1 cellular context compared by ENCODE assay signal in the genomic region with DNA sequence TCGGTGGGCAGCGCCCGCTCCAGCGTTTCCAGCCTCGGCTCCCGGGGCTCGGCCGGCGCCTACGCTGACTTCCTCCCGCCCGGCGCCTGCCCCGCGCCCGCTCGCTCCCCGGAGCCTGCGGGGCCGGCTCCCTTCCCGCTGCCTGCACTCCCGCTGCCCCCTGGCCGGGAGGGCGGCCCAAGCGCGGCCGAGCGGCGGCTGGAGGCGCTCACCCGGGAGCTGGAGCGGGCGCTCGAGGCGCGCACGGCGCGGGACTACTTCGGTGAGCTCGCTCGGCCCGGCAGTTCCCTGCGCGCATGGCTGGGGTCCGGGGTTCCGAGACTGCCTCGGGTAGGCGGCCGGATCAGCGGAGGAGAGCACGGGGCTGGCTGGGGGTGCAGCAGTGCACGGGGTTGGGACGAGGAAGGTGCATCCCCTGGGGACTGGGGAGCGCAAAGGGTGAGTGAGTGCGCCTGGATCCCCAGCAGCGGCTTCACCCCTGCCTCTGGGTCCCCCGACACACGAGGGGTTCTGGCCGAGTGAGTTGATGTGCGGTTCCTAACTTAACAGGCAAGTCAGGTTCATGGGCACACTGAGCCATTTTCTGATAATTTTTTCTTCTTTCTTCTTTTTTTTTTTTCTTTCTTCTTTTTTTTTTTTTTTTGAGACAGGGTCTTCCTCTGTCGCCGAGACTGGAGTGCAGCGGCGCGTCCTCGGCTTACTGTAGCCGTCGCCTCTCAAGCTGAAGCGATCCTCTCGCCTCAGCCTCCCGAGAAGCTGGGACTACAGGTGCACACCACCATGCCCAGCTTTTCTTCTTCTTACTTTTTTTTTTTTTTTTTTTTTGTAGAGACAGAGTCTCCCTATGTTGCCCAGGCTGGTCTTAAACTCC.
TF ChIP-seq lines count a peak whose summit lies in the region.

No MANE protein-coding gene starts in this region.

TF ChIP-seq in H1, 55 proteins besides CTCF, POLR2A, EP300 and RAD21:
- TF ChIP-seq ASH2L (IDR thresholded peaks at IDR 0.05; ENCODE audit: low read length) (peak; percentile 69), RBBP5 (IDR thresholded peaks at IDR 0.05; ENCODE audit: borderline replicate concordance, low read depth, low read length) (peak; percentile 79), GABPA (IDR thresholded peaks at IDR 0.05; ENCODE audit: borderline replicate concordance, insufficient read depth, low read length) (no peak), SIRT6 (IDR thresholded peaks at IDR 0.05; ENCODE audit: low read length) (no peak), KDM1A (IDR thresholded peaks at IDR 0.05; ENCODE audit: borderline replicate concordance, low read length) (no peak), PHF8 (conservative IDR thresholded peaks at IDR 0.05; ENCODE audit: low read depth, low read length) (0 out of 2 replicates have a peak, but pooled peaks have one; percentile 55), CHD1 (IDR thresholded peaks at IDR 0.05; ENCODE audit: low read depth, low read length) (no peak), JUN (IDR thresholded peaks at IDR 0.05; ENCODE audit: low read depth, low read length) (no peak), TBP (IDR thresholded peaks at IDR 0.05; ENCODE audit: low read depth, low read length) (peak; percentile 50; the same call in 1 of the 2 replicates), KDM4A (IDR thresholded peaks at IDR 0.05; ENCODE audit: low read depth, low read length, severe bottlenecking) (peak; percentile 83), TAF1 (IDR thresholded peaks at IDR 0.05; ENCODE audit: low read depth, low read length) (peak; percentile 24; the same call in 1 of the 2 replicates), SIN3A (conservative IDR thresholded peaks at IDR 0.05 in 1 of 2, IDR thresholded peaks at IDR 0.05 in 1 of 2; ENCODE audit: low read depth in 1 of 2, low read length in 2 of 2) (0 out of 4 replicates have a peak, but pooled peaks of 1 of the 2 experiments have one; percentile 32), SUZ12 (IDR thresholded peaks at IDR 0.05; ENCODE audit: low read length) (peak; percentile 57; the same call in 1 of the 2 replicates)
- TF ChIP-seq, protein P1, sequence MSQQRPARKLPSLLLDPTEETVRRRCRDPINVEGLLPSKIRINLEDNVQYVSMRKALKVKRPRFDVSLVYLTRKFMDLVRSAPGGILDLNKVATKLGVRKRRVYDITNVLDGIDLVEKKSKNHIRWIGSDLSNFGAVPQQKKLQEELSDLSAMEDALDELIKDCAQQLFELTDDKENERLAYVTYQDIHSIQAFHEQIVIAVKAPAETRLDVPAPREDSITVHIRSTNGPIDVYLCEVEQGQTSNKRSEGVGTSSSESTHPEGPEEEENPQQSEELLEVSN (IDR thresholded peaks at IDR 0.05) = no peak
- TF ChIP-seq, protein P2, sequence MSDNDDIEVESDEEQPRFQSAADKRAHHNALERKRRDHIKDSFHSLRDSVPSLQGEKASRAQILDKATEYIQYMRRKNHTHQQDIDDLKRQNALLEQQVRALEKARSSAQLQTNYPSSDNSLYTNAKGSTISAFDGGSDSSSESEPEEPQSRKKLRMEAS (IDR thresholded peaks at IDR 0.05) = peak; percentile 48; the same call in 1 of the 2 replicates
